ENCODE assay signal across 8 cellular contexts in the genomic region with DNA sequence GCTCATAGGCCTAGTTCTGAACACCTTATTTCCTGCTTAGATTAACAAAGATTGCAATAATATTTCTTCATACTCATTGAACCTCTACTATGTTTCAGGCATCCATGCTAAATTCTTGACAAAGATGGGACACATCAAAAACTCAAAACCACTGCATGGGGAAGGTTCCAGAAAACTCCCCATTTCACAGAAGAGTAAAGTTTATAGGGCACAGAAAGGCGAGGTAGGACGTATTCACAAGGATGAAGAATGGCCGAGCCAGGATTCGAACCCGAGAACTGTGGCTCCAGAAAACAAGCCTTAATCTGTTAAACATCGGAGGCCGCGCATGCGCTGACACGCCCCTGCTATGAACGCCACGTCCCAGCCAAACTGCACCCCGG. TPM values are rescaled to one million over a fixed set of nuclear protein-coding genes. Genes with fewer than 3 reads are reported as not detected.
A peak's percentile ranks its signal among the peaks of the same experiment; 100 is the strongest.
DNase-seq lines count a peak whose midpoint lies in the region; ATAC-seq and TF ChIP-seq lines count a peak whose summit lies in the region.

No MANE protein-coding gene starts in this region.

- no peak overlapping the region for H2BK12ac ChIP-seq in neuronal stem cell (ENCODE audit: low read length)

- H2AK5ac ChIP-seq in neuronal stem cell (ENCODE audit: low read depth, low read length) = no peak overlapping the region

- no peak overlapping the region for H3K4ac ChIP-seq in neuronal stem cell (ENCODE audit: low read length)

- no peak overlapping the region for H3K14ac ChIP-seq in neuronal stem cell (ENCODE audit: low read length)

- H2BK5ac ChIP-seq in neuronal stem cell (ENCODE audit: low read length) = no peak overlapping the region

- H3K27me3 ChIP-seq in CD4-positive, CD25-positive, alpha-beta regulatory T cell (ENCODE audit: control insufficient read depth, insufficient read depth, low read length) = no peaks in the 10 kb centered on the region
- no peaks in the 10 kb centered on the region for H3K27me3 ChIP-seq in OCI-LY3 (ENCODE audit: low read depth, low read length)
- H3K27me3 ChIP-seq in endodermal cell (ENCODE audit: control insufficient read depth, insufficient read depth, low read length, poor library complexity, severe bottlenecking) = no peaks in the 10 kb centered on the region
- peaks cover 0 to 3% (median 0%) of the 10 kb centered on the region in 3 experiments for H3K27me3 ChIP-seq in neuronal stem cell (ENCODE audit: control insufficient read depth in 3 of 3, insufficient read depth in 3 of 3, low read depth in 1 of 3, low read length in 3 of 3)

- H2AFZ ChIP-seq in OCI-LY3 (ENCODE audit: low read depth, low read length) = peak overlapping the region; percentile 62; the same call in 1 of the 2 replicates
- peak overlapping the region; percentile 88 for H2AFZ ChIP-seq in neuronal stem cell (ENCODE audit: low read length)

- TF ChIP-seq CTCF in OCI-LY3 (IDR thresholded peaks at IDR 0.05; ENCODE audit: low read depth, low read length) (no peak), endodermal cell (conservative IDR thresholded peaks at IDR 0.05) (no peak)

- peak overlapping the region; percentile 85 for H3K4me3 ChIP-seq in CD4-positive, CD25-positive, alpha-beta regulatory T cell (ENCODE audit: low read depth, low read length)
- H3K4me3 ChIP-seq in OCI-LY3 (ENCODE audit: low read length) (peak overlapping the region; percentile 100), endodermal cell (ENCODE audit: low read length) (peak overlapping the region; percentile 89), neuronal stem cell (ENCODE audit: low read length in 2 of 2) (peak overlapping the region; percentile 64 to 94)

- no peaks in the 10 kb centered on the region for H3K9me3 Mint-ChIP-seq in CD4-positive, CD25-positive, alpha-beta regulatory T cell
- H3K9me3 Mint-ChIP-seq in endodermal cell = peaks cover 71% of the 10 kb centered on the region

- DNase-seq in CD4-positive, CD25-positive, alpha-beta regulatory T cell = no peak
- no peak for DNase-seq in endodermal cell
- DNase-seq in neuronal stem cell (ENCODE audit: low spot score) = no peak
- DNase-seq in OCI-M1 (lab: John Stamatoyannopoulos, UW) = no peak
- no peak for DNase-seq in DMS 273 (lab: John Stamatoyannopoulos, UW; ENCODE audit: unreplicated experiment)
- no peak for DNase-seq in activated CD4-positive, alpha-beta T cell treated with anti-CD3 and anti-CD28 coated beads for 4 hours

- H3K4me2 ChIP-seq in OCI-LY3 (ENCODE audit: low read length) (peak overlapping the region; percentile 96), neuronal stem cell (ENCODE audit: insufficient read depth, low read length, poor library complexity, severe bottlenecking) (peak overlapping the region; percentile 45)

- peak overlapping the region; percentile 98 to 99 (median 98) for H3K27ac Mint-ChIP-seq in CD4-positive, CD25-positive, alpha-beta regulatory T cell
- H3K27ac Mint-ChIP-seq in endodermal cell = peak overlapping the region; percentile 99

- H3K9me3 ChIP-seq in CD4-positive, CD25-positive, alpha-beta regulatory T cell (ENCODE audit: control insufficient read depth in 2 of 2, low read length in 2 of 2) = no peaks in the 10 kb centered on the region
- H3K9me3 ChIP-seq in OCI-LY3 (ENCODE audit: insufficient read depth, low read length) (no peaks in the 10 kb centered on the region), endodermal cell (ENCODE audit: control insufficient read depth, low read length) (no peaks in the 10 kb centered on the region), neuronal stem cell (replicated peaks in 1 of 2; ENCODE audit: control insufficient read depth in 2 of 2, insufficient read depth in 1 of 2, low read depth in 1 of 2, low read length in 2 of 2) (no peaks in the 10 kb centered on the region)

- H3K4me1 Mint-ChIP-seq in CD4-positive, CD25-positive, alpha-beta regulatory T cell = peaks cover 0 to 29% (median 10%) of the 10 kb centered on the region in 4 donors
- no peaks in the 10 kb centered on the region for H3K4me1 Mint-ChIP-seq in endodermal cell

- WGBS in endodermal cell (ENCODE audit: insufficient coverage in 1 of 2, insufficient read length in 1 of 2), 2 experiments = 2% methylated on average over 13 of the region's 13 CpGs; no CpG with 5 or more reads in 1 of the 2 experiments
- WGBS in neuronal stem cell (ENCODE audit: extremely low coverage in 2 of 2, insufficient read length in 2 of 2, insufficient replicate concordance in 1 of 2), 2 donors = no CpG with 5 or more reads among the region's 13 CpGs

- H2BK15ac ChIP-seq in neuronal stem cell (ENCODE audit: low read length) = no peak overlapping the region

- H2BK120ac ChIP-seq in neuronal stem cell (ENCODE audit: low read depth, low read length) = no peak overlapping the region

- H3K79me2 ChIP-seq in OCI-LY3 (ENCODE audit: low read length) = peaks cover 11% of the 10 kb centered on the region

- no peak overlapping the region for H4K91ac ChIP-seq in neuronal stem cell (ENCODE audit: low read depth, low read length, poor library complexity)

- H3K4me3 Mint-ChIP-seq in CD4-positive, CD25-positive, alpha-beta regulatory T cell = peak overlapping the region; percentile 87 to 95 (median 94)
- peak overlapping the region; percentile 83 for H3K4me3 Mint-ChIP-seq in endodermal cell

- no peak overlapping the region for H3K18ac ChIP-seq in neuronal stem cell (ENCODE audit: low read length)

- H4K20me1 ChIP-seq in OCI-LY3 (ENCODE audit: insufficient read depth, low read length) = no peaks in the 10 kb centered on the region

- H3K27ac ChIP-seq in CD4-positive, CD25-positive, alpha-beta regulatory T cell (ENCODE audit: insufficient read depth, low read length, poor library complexity, severe bottlenecking) = peak overlapping the region; percentile 97
- H3K27ac ChIP-seq in OCI-LY3 (ENCODE audit: low read length) (peak overlapping the region; percentile 96), endodermal cell (ENCODE audit: low read depth, low read length) (peak overlapping the region; percentile 97), neuronal stem cell (replicated peaks; ENCODE audit: low read length) (peak overlapping the region; percentile 92)

- ATAC-seq in CD4-positive, CD25-positive, alpha-beta regulatory T cell (ENCODE audit: low read depth in 2 of 2) = no peak
- ATAC-seq in HG03460 (IDR thresholded peaks at IDR 0.05; ENCODE audit: unreplicated experiment) = no peak

- no peaks in the 10 kb centered on the region for H3K79me1 ChIP-seq in neuronal stem cell (ENCODE audit: low read depth, low read length)

- H3K36me3 ChIP-seq in CD4-positive, CD25-positive, alpha-beta regulatory T cell (ENCODE audit: control insufficient read depth, insufficient read depth, low read length) = peaks cover 28% of the 10 kb centered on the region
- H3K36me3 ChIP-seq in OCI-LY3 (replicated peaks; ENCODE audit: low read depth, low read length) (peaks cover 26% of the 10 kb centered on the region), endodermal cell (ENCODE audit: control insufficient read depth, insufficient read depth, low read length) (peaks cover 31% of the 10 kb centered on the region), neuronal stem cell (replicated peaks in 1 of 2; ENCODE audit: control insufficient read depth in 2 of 2, insufficient read depth in 2 of 2, low read length in 2 of 2) (peaks cover 12 to 37% of the 10 kb centered on the region in 2 donors)

- peaks cover 8% of the 10 kb centered on the region for H3K36me3 Mint-ChIP-seq in CD4-positive, CD25-positive, alpha-beta regulatory T cell
- peaks cover 24% of the 10 kb centered on the region for H3K36me3 Mint-ChIP-seq in endodermal cell (ENCODE audit: low read depth)

- peak overlapping the region; percentile 99 for H3K9ac ChIP-seq in OCI-LY3 (ENCODE audit: low read length)
- H3K9ac ChIP-seq in endodermal cell (ENCODE audit: extremely low read depth, low read length, poor library complexity, severe bottlenecking) = peak overlapping the region; percentile 65
- H3K9ac ChIP-seq in neuronal stem cell (ENCODE audit: low read depth, low read length, poor library complexity) = no peak overlapping the region

- H3K27me3 Mint-ChIP-seq in CD4-positive, CD25-positive, alpha-beta regulatory T cell = no peaks in the 10 kb centered on the region
- peaks cover 3% of the 10 kb centered on the region for H3K27me3 Mint-ChIP-seq in endodermal cell (ENCODE audit: insufficient read depth)

- peaks cover 5% of the 10 kb centered on the region for H3K4me1 ChIP-seq in CD4-positive, CD25-positive, alpha-beta regulatory T cell (ENCODE audit: control insufficient read depth, insufficient read depth, low read length, poor library complexity, severe bottlenecking)
- H3K4me1 ChIP-seq in OCI-LY3 (ENCODE audit: low read length) = peaks cover 11% of the 10 kb centered on the region
- no peaks in the 10 kb centered on the region for H3K4me1 ChIP-seq in endodermal cell (ENCODE audit: control insufficient read depth, insufficient read depth, low read length)
- H3K4me1 ChIP-seq in neuronal stem cell (ENCODE audit: control insufficient read depth in 2 of 2, insufficient read depth in 1 of 2, low read depth in 1 of 2, low read length in 2 of 2) = no peaks in the 10 kb centered on the region

- no peak overlapping the region for H3K23ac ChIP-seq in neuronal stem cell (ENCODE audit: low read depth, low read length, poor library complexity)

- H4K8ac ChIP-seq in neuronal stem cell (ENCODE audit: low read depth, low read length) = no peak overlapping the region

RNA-seq across cellular contexts. Expression of gene UXT, which starts 0.7 kb away (rescaled TPM):
- total RNA-seq in CD4-positive, CD25-positive, alpha-beta regulatory T cell = 140 TPM
- polyA plus RNA-seq in CD4-positive, CD25-positive, alpha-beta regulatory T cell = 100 to 1,000 TPM; 326 to 416 (median 357) TPM
- total RNA-seq in endodermal cell = 10 to 100 TPM; 83.7 to 99.9 TPM
- polyA plus RNA-seq in endodermal cell (2013, experiment 1 of 2) = 121 TPM
- 110 TPM for polyA plus RNA-seq in endodermal cell (2013, experiment 2 of 2)
- polyA plus RNA-seq in neuronal stem cell (2013, experiment 1 of 2) = 125 TPM
- 121 TPM for polyA plus RNA-seq in neuronal stem cell (2013, experiment 2 of 2)

RNA-seq across cellular contexts. Expression of gene ELK1, which starts 7.9 kb away (rescaled TPM):
- total RNA-seq in CD4-positive, CD25-positive, alpha-beta regulatory T cell = 27.3 TPM
- 10 to 100 TPM; 18.8 to 20.4 (median 19.8) TPM for polyA plus RNA-seq in CD4-positive, CD25-positive, alpha-beta regulatory T cell
- total RNA-seq in endodermal cell = 10 to 100 TPM; 30.8 to 37.0 TPM
- 19.5 TPM for polyA plus RNA-seq in endodermal cell (2013, experiment 1 of 2)
- 19.4 TPM for polyA plus RNA-seq in endodermal cell (2013, experiment 2 of 2)
- polyA plus RNA-seq in neuronal stem cell (2013, experiment 1 of 2) = 28.0 TPM
- 28.5 TPM for polyA plus RNA-seq in neuronal stem cell (2013, experiment 2 of 2)

RNA-seq across cellular contexts. Expression of gene CFP, which starts 28.6 kb away (rescaled TPM):
- 13.9 TPM for total RNA-seq in CD4-positive, CD25-positive, alpha-beta regulatory T cell
- 10 to 100 TPM in 3 of 4 donors, 1 to 10 TPM in 1; 6.2 to 18.7 (median 11.2) TPM for polyA plus RNA-seq in CD4-positive, CD25-positive, alpha-beta regulatory T cell
- total RNA-seq in endodermal cell = 1 to 10 TPM; 3.2 to 4.6 TPM
- polyA plus RNA-seq in endodermal cell (2013, experiment 1 of 2) = 0.75 TPM
- polyA plus RNA-seq in endodermal cell (2013, experiment 2 of 2) = 0.58 TPM
- 0.25 TPM for polyA plus RNA-seq in neuronal stem cell (2013, experiment 1 of 2)
- polyA plus RNA-seq in neuronal stem cell (2013, experiment 2 of 2) = 0.24 TPM

RNA-seq across cellular contexts. Expression of gene SYN1, which starts 38.6 kb away (rescaled TPM):
- total RNA-seq in CD4-positive, CD25-positive, alpha-beta regulatory T cell = not detected
- under 1 TPM in 2 of 4 donors, not detected in 2; 0.18 to 0.34 TPM for polyA plus RNA-seq in CD4-positive, CD25-positive, alpha-beta regulatory T cell
- total RNA-seq in endodermal cell = 1 to 10 TPM; 4.9 to 5.3 TPM
- polyA plus RNA-seq in endodermal cell (2013, experiment 1 of 2) = 5.5 TPM
- 4.5 TPM for polyA plus RNA-seq in endodermal cell (2013, experiment 2 of 2)
- 3.6 TPM for polyA plus RNA-seq in neuronal stem cell (2013, experiment 1 of 2)
- 4.0 TPM for polyA plus RNA-seq in neuronal stem cell (2013, experiment 2 of 2)
